Comparison of ENCODE assay signal across 8 cellular contexts in the genomic region with DNA sequence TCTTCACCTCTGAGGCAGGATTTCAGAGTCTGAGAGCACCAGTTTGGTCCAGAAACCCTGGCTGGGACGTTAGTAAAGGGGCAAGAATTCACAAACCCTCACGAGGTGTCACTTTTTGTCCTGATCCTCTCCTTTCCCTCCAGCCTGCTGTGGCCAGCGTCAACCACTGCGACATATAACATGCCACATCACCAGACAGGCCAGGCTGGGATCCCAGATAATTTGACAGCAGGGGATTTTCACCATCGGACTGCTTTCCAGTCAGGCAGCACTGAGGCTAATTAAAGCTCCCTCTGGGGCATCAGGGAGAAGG. TPM values are rescaled to one million over a fixed set of nuclear protein-coding genes. Genes with fewer than 3 reads are reported as not detected.
DNase-seq lines count a peak whose midpoint lies in the region; ATAC-seq lines count a peak whose summit lies in the region.

No MANE protein-coding gene starts in this region.

- 6 to 16% (median 13%) methylated on average over 5 of the region's 5 CpGs for WGBS in adipose tissue, 3 donors

- peak; percentile 33 for DNase-seq in HuH-7.5 (ENCODE audit: low spot score)
- DNase-seq in stimulated activated naive CD8-positive, alpha-beta T cell treated with anti-CD3 and anti-CD28 coated beads, Interleukin-15, amount 100 ng/mL, for 72 hours, result no peak
- no peak for DNase-seq in stimulated activated naive CD4-positive, alpha-beta T cell treated with Interleukin-2 at 50 U/mL for 16 hours (lab: John Stamatoyannopoulos, UW)
- DNase-seq in NCI-H1930 (lab: John Stamatoyannopoulos, UW), result no peak
- no peak for DNase-seq in GM19240 (ENCODE audit: insufficient read length, low spot score)

- peak overlapping the region; percentile 64 for H3K4me3 ChIP-seq in iPS-18c (ENCODE audit: insufficient read depth, low read depth, low read length)

- H3K9me3 Mint-ChIP-seq in stimulated activated naive CD8-positive, alpha-beta T cell treated with anti-CD3 and anti-CD28 coated beads, Interleukin-15, amount 100 ng/mL, for 72 hours, result no peaks in the 10 kb centered on the region

- peaks cover 2% of the 10 kb centered on the region for H3K9me3 ChIP-seq in iPS-18c (ENCODE audit: control insufficient read depth, insufficient read depth, low read length)

- H3K27me3 Mint-ChIP-seq in stimulated activated naive CD8-positive, alpha-beta T cell treated with anti-CD3 and anti-CD28 coated beads, Interleukin-15, amount 100 ng/mL, for 72 hours, result no peaks in the 10 kb centered on the region

- H3K4me3 Mint-ChIP-seq in stimulated activated naive CD8-positive, alpha-beta T cell treated with anti-CD3 and anti-CD28 coated beads, Interleukin-15, amount 100 ng/mL, for 72 hours, result peak overlapping the region; percentile 80 to 86

- H3K4me1 Mint-ChIP-seq in stimulated activated naive CD8-positive, alpha-beta T cell treated with anti-CD3 and anti-CD28 coated beads, Interleukin-15, amount 100 ng/mL, for 72 hours, result peaks cover 12% of the 10 kb centered on the region

- peak overlapping the region in 1 of 2 donors; percentile 77 for H3K27ac Mint-ChIP-seq in stimulated activated naive CD8-positive, alpha-beta T cell treated with anti-CD3 and anti-CD28 coated beads, Interleukin-15, amount 100 ng/mL, for 72 hours

- H3K27ac ChIP-seq in adipose tissue (ENCODE audit: low read depth, low read length), result peak overlapping the region; percentile 43

- ATAC-seq in stimulated activated naive CD8-positive, alpha-beta T cell treated with anti-CD3 and anti-CD28 coated beads, Interleukin-15, amount 100 ng/mL, for 72 hours, result peak; percentile 44
- no peak for ATAC-seq in HG02970 (IDR thresholded peaks at IDR 0.05; ENCODE audit: low FRiP score, unreplicated experiment)

RNA-seq across cellular contexts. Expression of a gene that starts 36.8 kb away (rescaled TPM):
- polyA plus RNA-seq in adipose tissue, result 10 to 100 TPM; 15.2 to 53.4 (median 28.9) TPM
